Comparison of ENCODE assay signal across 29 cellular contexts in genomic region chr11:93639548-93639947, GRCh38.
"Had no signal": no experiment of that assay in that cellular context is flagged by ENCODE, and none has a peak within 500 bp of the region (broad histone marks: within the 10 kb centered on the region; RNA-seq: fewer than 3 reads in every experiment).

No MANE protein-coding gene starts in this region.

- H3K36me3 Mint-ChIP-seq: naive thymus-derived CD8-positive, alpha-beta T cell; neural progenitor cell; stimulated activated naive B cell treated with anti-CD40 and anti-IgM and Interleukin-4, amounts not matched to agents 10 μg/mL and 1 μg/mL and 100 μg/mL, for 72 hours had no signal

- H3K4me1 ChIP-seq: parathyroid adenoma, psoas muscle, right lobe of liver, sigmoid colon, thyroid gland, tibial nerve, upper lobe of left lung, vagina had no signal

- H3K4me3 Mint-ChIP-seq: naive thymus-derived CD8-positive, alpha-beta T cell; nephron; neural progenitor cell; stimulated activated naive B cell treated with anti-CD40 and anti-IgM and Interleukin-4, amounts not matched to agents 10 μg/mL and 1 μg/mL and 100 μg/mL, for 72 hours; stimulated activated naive CD8-positive, alpha-beta T cell treated with anti-CD3 and anti-CD28 coated beads, Interleukin-15, Interleukin-2, amounts not matched to agents 100 ng/mL and 50 ng/mL, for 24 hours had no signal

- H3K27ac ChIP-seq: neural progenitor cell, ovary, parathyroid adenoma, psoas muscle, right lobe of liver, sigmoid colon, stomach, thoracic aorta, thyroid gland, tibial nerve, upper lobe of left lung, vagina had no signal

- H3K36me3 ChIP-seq: neural progenitor cell, ovary, right lobe of liver, sigmoid colon, stomach, thoracic aorta, thyroid gland, tibial nerve, upper lobe of left lung, vagina had no signal

- FAIRE-seq: small intestine, urothelium cell line had no signal

- H3K27ac Mint-ChIP-seq: nephron; neural progenitor cell; progenitor cell of endocrine pancreas; stimulated activated naive B cell treated with anti-CD40 and anti-IgM and Interleukin-4, amounts not matched to agents 10 μg/mL and 1 μg/mL and 100 μg/mL, for 72 hours; stimulated activated naive CD8-positive, alpha-beta T cell treated with anti-CD3 and anti-CD28 coated beads, Interleukin-15, Interleukin-2, amounts not matched to agents 100 ng/mL and 50 ng/mL, for 24 hours had no signal

- H3K27me3 ChIP-seq: neural progenitor cell, ovary, right lobe of liver, stomach, thyroid gland, tibial nerve, upper lobe of left lung, vagina had no signal

- H3K9ac ChIP-seq: neural progenitor cell, parathyroid adenoma had no signal

- ATAC-seq: naive thymus-derived CD8-positive, alpha-beta T cell; psoas muscle; right cardiac atrium; right lobe of liver; stimulated activated naive B cell treated with anti-CD40 and anti-IgM and Interleukin-4, amounts not matched to agents 10 μg/mL and 1 μg/mL and 100 μg/mL, for 72 hours had no signal

- H3K9me3 ChIP-seq: ovary, psoas muscle, right lobe of liver, sigmoid colon, stomach, thoracic aorta, thyroid gland, tibial nerve, upper lobe of left lung, vagina had no signal

- H3K9me3 Mint-ChIP-seq: naive thymus-derived CD8-positive, alpha-beta T cell; nephron; neural progenitor cell; stimulated activated naive B cell treated with anti-CD40 and anti-IgM and Interleukin-4, amounts not matched to agents 10 μg/mL and 1 μg/mL and 100 μg/mL, for 72 hours; stimulated activated naive CD8-positive, alpha-beta T cell treated with anti-CD3 and anti-CD28 coated beads, Interleukin-15, Interleukin-2, amounts not matched to agents 100 ng/mL and 50 ng/mL, for 24 hours had no signal

- H3K4me2 ChIP-seq: neural progenitor cell had no signal

- H3K4me3 ChIP-seq: neural progenitor cell, ovary, psoas muscle, right lobe of liver, sigmoid colon, stomach, thoracic aorta, thyroid gland, tibial nerve, upper lobe of left lung, vagina had no signal

- H3K4me1 Mint-ChIP-seq: nephron; neural progenitor cell; stimulated activated naive B cell treated with anti-CD40 and anti-IgM and Interleukin-4, amounts not matched to agents 10 μg/mL and 1 μg/mL and 100 μg/mL, for 72 hours had no signal

- DNase-seq: naive thymus-derived CD8-positive, alpha-beta T cell; occipital lobe; ovary; posterior cingulate gyrus; psoas muscle; right cardiac atrium; right lobe of liver; sigmoid colon; small intestine; stimulated activated CD4-positive, alpha-beta T cell treated with anti-CD3 and anti-CD28 coated beads, Interleukin-12 subunit alpha, Interleukin-12 subunit beta, amount 100 ng/mL, for 4 hours; stimulated activated CD4-positive, alpha-beta T cell treated with anti-CD3 and anti-CD28 coated beads, Interleukin-1b, Interleukin-23, amount 100 ng/mL, for 48 hours; stimulated activated CD4-positive, alpha-beta T cell treated with anti-CD3 and anti-CD28 coated beads, Interleukin-4, amount 100 ng/mL, for 1 hour; stimulated activated CD4-positive, alpha-beta T cell treated with anti-CD3 and anti-CD28 coated beads, Interleukin-4, amount 100 ng/mL, for 4 hours; stimulated activated CD8-positive, alpha-beta memory T cell treated with anti-CD3 and anti-CD28 coated beads, Interleukin-4, amount 100 ng/mL, for 48 hours; stimulated activated naive B cell treated with anti-CD40 and anti-IgM and Interleukin-4, amounts not matched to agents 10 μg/mL and 1 μg/mL and 100 μg/mL, for 72 hours; stimulated activated naive CD4-positive, alpha-beta T cell treated with Interleukin-2 at 50 U/mL for 16 hours; stomach; thyroid gland; trophoblast cell; upper lobe of left lung had no signal

- H3K27me3 Mint-ChIP-seq: progenitor cell of endocrine pancreas had no signal

- H2AFZ ChIP-seq: neural progenitor cell, parathyroid adenoma had no signal

- H3K79me2 ChIP-seq: parathyroid adenoma had no signal
